ENCODE assay signal across 15 cellular contexts in the genomic region with DNA sequence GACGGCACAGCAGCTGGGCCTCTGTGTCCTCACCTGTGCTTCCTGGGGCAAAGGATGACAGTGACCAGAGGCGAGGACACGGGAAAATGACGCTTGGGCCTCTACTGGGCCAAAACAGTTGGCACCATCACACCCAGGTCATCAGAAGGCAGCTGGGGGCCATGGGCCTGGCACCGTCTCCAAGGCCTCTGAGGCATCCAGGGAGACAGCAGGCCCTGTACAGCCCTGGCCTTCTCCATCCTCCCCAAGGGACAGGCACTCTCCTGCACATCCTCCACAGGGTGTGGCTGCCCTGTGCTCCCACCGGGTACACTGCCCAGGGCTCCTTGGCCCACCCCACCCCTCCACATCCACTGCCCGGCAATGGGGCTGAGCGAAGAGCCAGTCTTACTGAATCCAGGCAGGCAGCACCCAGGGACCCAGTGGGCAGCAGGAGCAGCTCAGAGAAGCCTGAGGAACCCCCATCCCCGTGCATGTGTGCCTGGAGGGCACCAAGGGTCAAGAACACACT. TPM values are rescaled to one million over a fixed set of nuclear protein-coding genes. Genes with fewer than 3 reads are reported as not detected.
DNase-seq lines count a peak whose midpoint lies in the region; ATAC-seq and TF ChIP-seq lines count a peak whose summit lies in the region.
"Had no signal": no experiment of that assay in that cellular context is flagged by ENCODE, and none has a peak within 500 bp of the region (broad histone marks: within the 10 kb centered on the region; RNA-seq: fewer than 3 reads in every experiment).

No MANE protein-coding gene starts in this region.

- peaks cover 0 to 5% (median 0%) of the 10 kb centered on the region in 3 donors for H3K27me3 Mint-ChIP-seq in CD14-positive monocyte (ENCODE audit: low read depth in 3 of 3)
- H3K27me3 Mint-ChIP-seq: brain had no signal

- H3K36me3 ChIP-seq in Peyer's patch, result peaks cover 0 to 18% (median 0%) of the 10 kb centered on the region in 3 donors

- peak overlapping the region in 3 of 7 donors; percentile 33 to 69 (median 37) for H3K27ac Mint-ChIP-seq in CD14-positive monocyte
- H3K27ac Mint-ChIP-seq: activated T-cell treated with anti-CD3 and anti-CD28 coated beads, Interleukin-2, amount 50 U/mL, for 72 hours; brain had no signal

- H3K4me3 ChIP-seq in Peyer's patch, result no peak overlapping the region
- H3K4me3 ChIP-seq: K562 had no signal

- H3K9me3 ChIP-seq in Peyer's patch, result no peaks in the 10 kb centered on the region

- no peak for ATAC-seq in left ventricle myocardium superior
- no peak for ATAC-seq in HG03280 (IDR thresholded peaks at IDR 0.05; ENCODE audit: unreplicated experiment)
- ATAC-seq in GM18498 (IDR thresholded peaks at IDR 0.05; ENCODE audit: unreplicated experiment), result no peak
- no peak for ATAC-seq in GM18907 (IDR thresholded peaks at IDR 0.05; ENCODE audit: unreplicated experiment)
- ATAC-seq: activated T-cell treated with anti-CD3 and anti-CD28 coated beads, Interleukin-2, amount 50 U/mL, for 72 hours; K562 had no signal

- DNase-seq in CD14-positive monocyte (ENCODE audit: low spot score), result peak; percentile 38
- DNase-seq in Peyer's patch, result peak in 2 of 3 donors; percentile 29 to 34
- DNase-seq in left ventricle myocardium superior, result peak; percentile 9
- peak in 6 of 10 donors; percentile 3 to 64 (median 18) for DNase-seq in posterior cingulate gyrus
- no peak for DNase-seq in CD1c-positive myeloid dendritic cell (ENCODE audit: extremely low spot score)
- DNase-seq: activated T-cell treated with anti-CD3 and anti-CD28 coated beads, Interleukin-2, amount 50 U/mL, for 72 hours; DMS153; NCI-H526 treated with DMSO at 0.1 percent for 48 hours had no signal

- H3K27me3 ChIP-seq in Peyer's patch, result no peaks in the 10 kb centered on the region

- H3K9me3 Mint-ChIP-seq in CD14-positive monocyte, result no peaks in the 10 kb centered on the region
- H3K9me3 Mint-ChIP-seq: activated T-cell treated with anti-CD3 and anti-CD28 coated beads, Interleukin-2, amount 50 U/mL, for 72 hours; brain; neural crest cell had no signal

- H3K27ac ChIP-seq in Peyer's patch, result no peak overlapping the region
- H3K27ac ChIP-seq: VCaP had no signal

- peaks cover 0 to 21% (median 14%) of the 10 kb centered on the region in 4 donors for H3K4me1 ChIP-seq in Peyer's patch

- no peak overlapping the region for H3K4me3 Mint-ChIP-seq in CD14-positive monocyte
- H3K4me3 Mint-ChIP-seq: activated T-cell treated with anti-CD3 and anti-CD28 coated beads, Interleukin-2, amount 50 U/mL, for 72 hours had no signal

- TF ChIP-seq POLR2A in Peyer's patch (IDR thresholded peaks at IDR 0.05), result no peak

- H3K4me1 Mint-ChIP-seq in CD14-positive monocyte, result peaks cover 53% of the 10 kb centered on the region

- intact Hi-C loops in CD14-positive monocyte (cut with micrococcal nuclease), result loop anchor here (5.0 to 10.0 kb wide), 5 partner anchors 42 to 135 kb away; no protein-coding TSS in a partner anchor
- intact Hi-C loops in left ventricle myocardium superior (cut with micrococcal nuclease), result no loop called here
- intact Hi-C loops in posterior cingulate gyrus (cut with DNase I), result loop anchor here (10.0 kb wide), 1 partner anchor 125 kb away; no protein-coding TSS in a partner anchor

- TF ChIP-seq CTCF in CD14-positive monocyte (IDR thresholded peaks at IDR 0.05) (no peak), Peyer's patch (IDR thresholded peaks at IDR 0.05) (no peak)

- peaks cover 49 to 50% of the 10 kb centered on the region in 2 donors for H3K36me3 Mint-ChIP-seq in CD14-positive monocyte

RNA-seq across cellular contexts. Expression of a gene that starts 4.1 kb away (rescaled TPM):
- polyA plus RNA-seq in CD14-positive monocyte, result 10 to 100 TPM; 34.1 to 34.8 TPM
- total RNA-seq in Peyer's patch (10 to 100 TPM in 3 of 4 donors, 1 to 10 TPM in 1; 8.8 to 59.4 (median 28.5) TPM), left ventricle myocardium superior (13.4 TPM)
